In the genomic region with DNA sequence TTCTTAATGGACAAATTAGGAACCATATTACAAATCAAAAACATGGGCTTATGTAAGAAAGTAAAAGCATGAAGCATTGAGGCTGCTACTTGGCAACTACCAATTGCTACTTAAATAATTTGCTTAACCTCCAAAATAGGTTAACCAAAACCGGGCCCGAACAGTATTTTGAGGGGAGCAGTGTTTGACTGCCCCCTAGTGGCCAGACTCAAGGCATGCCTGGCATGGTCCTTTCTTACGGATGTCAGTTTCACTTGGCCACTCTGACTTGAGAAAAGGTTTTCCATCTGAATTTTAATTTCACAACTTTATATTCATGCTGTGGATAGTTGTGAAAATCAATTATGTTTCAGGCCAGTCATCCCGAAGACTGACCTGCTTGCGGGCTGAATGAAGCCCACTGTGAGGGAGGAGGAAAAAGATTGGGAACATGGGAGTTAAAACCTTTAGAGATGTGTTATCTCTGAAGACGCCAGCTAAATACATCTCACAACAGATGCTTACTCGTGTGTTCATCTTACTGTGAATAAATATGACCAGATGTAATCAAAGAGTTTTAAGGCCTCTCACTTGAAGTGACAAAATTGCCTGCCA, we compare ENCODE assay signal across 9 cellular contexts. TPM values are rescaled to one million over a fixed set of nuclear protein-coding genes. Genes with fewer than 3 reads are reported as not detected.
DNase-seq lines count a peak whose midpoint lies in the region; ATAC-seq and TF ChIP-seq lines count a peak whose summit lies in the region.
"Had no signal": no experiment of that assay in that cellular context is flagged by ENCODE, and none has a peak within 500 bp of the region (broad histone marks: within the 10 kb centered on the region; RNA-seq: fewer than 3 reads in every experiment).

No MANE protein-coding gene starts in this region.

- WGBS in SK-N-SH (ENCODE audit: low lambda C conversion rate), result 18% methylated on average over 7 of the region's 7 CpGs

- intact Hi-C loops in left ventricle myocardium superior (cut with micrococcal nuclease), result loop anchor here (5.0 kb wide), 1 partner anchor 315 kb away; no protein-coding TSS in a partner anchor

- no peak for TF ChIP-seq EP300 in SK-N-SH (IDR thresholded peaks at IDR 0.05; ENCODE audit: borderline replicate concordance in 1 of 2, low read depth in 1 of 2, low read length in 1 of 2)

- peak; percentile 99 for TF ChIP-seq RAD21 in SK-N-SH (IDR thresholded peaks at IDR 0.05; ENCODE audit: low read length)

- H3K27me3 ChIP-seq in Karpas-422 (ENCODE audit: low read length) (no peaks in the 10 kb centered on the region), SK-N-SH (ENCODE audit: insufficient read depth) (no peaks in the 10 kb centered on the region)

- H3K4me1 ChIP-seq in Karpas-422 (ENCODE audit: low read length), result no peaks in the 10 kb centered on the region
- H3K4me1 ChIP-seq in SK-N-SH (ENCODE audit: control insufficient read depth in 1 of 2, insufficient read depth in 2 of 2, low read depth in 1 of 2, low read length in 1 of 2), result no peaks in the 10 kb centered on the region; a peak in 1 of 4 replicates

- no peak overlapping the region for H3K4me3 ChIP-seq in Karpas-422 (ENCODE audit: low read length)
- H3K4me3 ChIP-seq in SK-N-SH (ENCODE audit: low read depth in 2 of 2, low read length in 1 of 2), result peak overlapping the region in 1 of 2 experiments; percentile 20; a peak in 1 of 4 replicates
- H3K4me3 ChIP-seq in retinal pigment epithelial cell (ENCODE audit: low read length), result no peak overlapping the region

- H3K9me2 ChIP-seq in Karpas-422 (replicated peaks; ENCODE audit: insufficient read depth, low read length) (no peaks in the 10 kb centered on the region), SK-N-SH (no peaks in the 10 kb centered on the region)

- no peaks in the 10 kb centered on the region for H3K9me3 ChIP-seq in Karpas-422 (ENCODE audit: low read length)
- no peaks in the 10 kb centered on the region for H3K9me3 ChIP-seq in SK-N-SH

- peak; percentile 78 for DNase-seq in EL
- DNase-seq in Karpas-422, result peak; percentile 86
- DNase-seq in SK-N-SH, result peak; percentile 66
- DNase-seq in activated naive CD8-positive, alpha-beta T cell treated with anti-CD3 and anti-CD28 coated beads, Interleukin-2, amount 50 U/mL, for 16 hours (ENCODE audit: low read depth, low spot score), result peak; percentile 21
- DNase-seq in left ventricle myocardium superior, result peak; percentile 55
- DNase-seq in retinal pigment epithelial cell (ENCODE audit: low read depth), result peak; percentile 2
- no peak for DNase-seq in 8988T

- TF ChIP-seq CTCF in SK-N-SH (IDR thresholded peaks at IDR 0.05) (peak; percentile 98), retinal pigment epithelial cell (conservative IDR thresholded peaks at IDR 0.05; ENCODE audit: low read depth, low read length) (peak; percentile 99)

- H3K36me3 ChIP-seq in Karpas-422 (ENCODE audit: insufficient read depth, low read length) (no peaks in the 10 kb centered on the region), SK-N-SH (replicated peaks in 1 of 2; ENCODE audit: control insufficient read depth in 1 of 2, insufficient read depth in 2 of 2, low read length in 1 of 2) (no peaks in the 10 kb centered on the region)

- H3F3A ChIP-seq in SK-N-SH (replicated peaks; ENCODE audit: insufficient read depth), result no peaks in the 10 kb centered on the region

- CTCF ChIA-PET in SK-N-SH (lab: Yijun Ruan, JAX), result interaction anchor here (0.6 to 9.6 kb wide), 16 partner anchors 9 to 505 kb away, joined by 3 to 66 read pairs (median 5); no protein-coding TSS in a partner anchor

- POLR2A ChIA-PET in SK-N-SH (lab: Yijun Ruan, JAX), result no interaction called here

- ATAC-seq in GM21529 (IDR thresholded peaks at IDR 0.05; ENCODE audit: unreplicated experiment) (peak; percentile 85), left ventricle myocardium superior (peak; percentile 84)

- no peaks in the 10 kb centered on the region for H3K79me2 ChIP-seq in Karpas-422 (ENCODE audit: low read length)
- no peaks in the 10 kb centered on the region for H3K79me2 ChIP-seq in SK-N-SH (ENCODE audit: insufficient read depth)

- H3K9ac ChIP-seq in Karpas-422 (ENCODE audit: low read length) (no peak overlapping the region), SK-N-SH (no peak overlapping the region)

- H3K27ac ChIP-seq in Karpas-422 (ENCODE audit: low read length) (no peak overlapping the region), SK-N-SH (ENCODE audit: low read depth in 2 of 2, low read length in 1 of 2) (no peak overlapping the region)

- H4K20me1 ChIP-seq in Karpas-422 (ENCODE audit: insufficient read depth, low read depth, low read length) (no peaks in the 10 kb centered on the region), SK-N-SH (ENCODE audit: insufficient read depth) (no peaks in the 10 kb centered on the region)

- H2AFZ ChIP-seq in Karpas-422 (ENCODE audit: low read length) (no peak overlapping the region), SK-N-SH (ENCODE audit: low read depth) (peak overlapping the region; percentile 60)

- no peak overlapping the region for H3K4me2 ChIP-seq in Karpas-422 (ENCODE audit: low read depth, low read length, poor library complexity, severe bottlenecking)
- H3K4me2 ChIP-seq in SK-N-SH, result peak overlapping the region; percentile 18; the same call in 1 of the 2 replicates

TF ChIP-seq in SK-N-SH, 30 proteins besides CTCF, POLR2A, EP300 and RAD21 (continues in another document):
- TF ChIP-seq, protein P1, sequence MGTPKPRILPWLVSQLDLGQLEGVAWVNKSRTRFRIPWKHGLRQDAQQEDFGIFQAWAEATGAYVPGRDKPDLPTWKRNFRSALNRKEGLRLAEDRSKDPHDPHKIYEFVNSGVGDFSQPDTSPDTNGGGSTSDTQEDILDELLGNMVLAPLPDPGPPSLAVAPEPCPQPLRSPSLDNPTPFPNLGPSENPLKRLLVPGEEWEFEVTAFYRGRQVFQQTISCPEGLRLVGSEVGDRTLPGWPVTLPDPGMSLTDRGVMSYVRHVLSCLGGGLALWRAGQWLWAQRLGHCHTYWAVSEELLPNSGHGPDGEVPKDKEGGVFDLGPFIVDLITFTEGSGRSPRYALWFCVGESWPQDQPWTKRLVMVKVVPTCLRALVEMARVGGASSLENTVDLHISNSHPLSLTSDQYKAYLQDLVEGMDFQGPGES (IDR thresholded peaks at IDR 0.05; ENCODE audit: low read depth, low read length), result no peak
- TF ChIP-seq FOSL2 (IDR thresholded peaks at IDR 0.05; ENCODE audit: borderline replicate concordance, low read depth), result no peak
- TF ChIP-seq FOXJ3 (CRISPR knock-in tag; IDR thresholded peaks at IDR 0.05), result no peak
- TF ChIP-seq, protein P2, sequence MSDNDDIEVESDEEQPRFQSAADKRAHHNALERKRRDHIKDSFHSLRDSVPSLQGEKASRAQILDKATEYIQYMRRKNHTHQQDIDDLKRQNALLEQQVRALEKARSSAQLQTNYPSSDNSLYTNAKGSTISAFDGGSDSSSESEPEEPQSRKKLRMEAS (IDR thresholded peaks at IDR 0.05; ENCODE audit: low read depth), result no peak
- no peak for TF ChIP-seq RCOR1 (IDR thresholded peaks at IDR 0.05; ENCODE audit: low read length)
- no peak for TF ChIP-seq GATA2 (CRISPR knock-in tag; IDR thresholded peaks at IDR 0.05)
- TF ChIP-seq, protein P3, sequence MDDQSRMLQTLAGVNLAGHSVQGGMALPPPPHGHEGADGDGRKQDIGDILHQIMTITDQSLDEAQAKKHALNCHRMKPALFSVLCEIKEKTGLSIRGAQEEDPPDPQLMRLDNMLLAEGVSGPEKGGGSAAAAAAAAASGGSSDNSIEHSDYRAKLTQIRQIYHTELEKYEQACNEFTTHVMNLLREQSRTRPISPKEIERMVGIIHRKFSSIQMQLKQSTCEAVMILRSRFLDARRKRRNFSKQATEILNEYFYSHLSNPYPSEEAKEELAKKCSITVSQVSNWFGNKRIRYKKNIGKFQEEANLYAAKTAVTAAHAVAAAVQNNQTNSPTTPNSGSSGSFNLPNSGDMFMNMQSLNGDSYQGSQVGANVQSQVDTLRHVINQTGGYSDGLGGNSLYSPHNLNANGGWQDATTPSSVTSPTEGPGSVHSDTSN (IDR thresholded peaks at IDR 0.05), result no peak
- no peak for TF ChIP-seq TAF1 (IDR thresholded peaks at IDR 0.05; ENCODE audit: borderline replicate concordance, low read depth, low read length)
- TF ChIP-seq, protein P4, sequence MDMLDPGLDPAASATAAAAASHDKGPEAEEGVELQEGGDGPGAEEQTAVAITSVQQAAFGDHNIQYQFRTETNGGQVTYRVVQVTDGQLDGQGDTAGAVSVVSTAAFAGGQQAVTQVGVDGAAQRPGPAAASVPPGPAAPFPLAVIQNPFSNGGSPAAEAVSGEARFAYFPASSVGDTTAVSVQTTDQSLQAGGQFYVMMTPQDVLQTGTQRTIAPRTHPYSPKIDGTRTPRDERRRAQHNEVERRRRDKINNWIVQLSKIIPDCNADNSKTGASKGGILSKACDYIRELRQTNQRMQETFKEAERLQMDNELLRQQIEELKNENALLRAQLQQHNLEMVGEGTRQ (IDR thresholded peaks at IDR 0.05; ENCODE audit: borderline replicate concordance, low read depth, low read length), result no peak
- no peak for TF ChIP-seq TEAD4 (IDR thresholded peaks at IDR 0.05; ENCODE audit: borderline replicate concordance, insufficient read depth)
- 0 out of 2 replicates have a peak, but pooled peaks have one; percentile 14 for TF ChIP-seq MXI1 (IDR thresholded peaks at IDR 0.05; ENCODE audit: low read depth, low read length)
- TF ChIP-seq, protein P5, sequence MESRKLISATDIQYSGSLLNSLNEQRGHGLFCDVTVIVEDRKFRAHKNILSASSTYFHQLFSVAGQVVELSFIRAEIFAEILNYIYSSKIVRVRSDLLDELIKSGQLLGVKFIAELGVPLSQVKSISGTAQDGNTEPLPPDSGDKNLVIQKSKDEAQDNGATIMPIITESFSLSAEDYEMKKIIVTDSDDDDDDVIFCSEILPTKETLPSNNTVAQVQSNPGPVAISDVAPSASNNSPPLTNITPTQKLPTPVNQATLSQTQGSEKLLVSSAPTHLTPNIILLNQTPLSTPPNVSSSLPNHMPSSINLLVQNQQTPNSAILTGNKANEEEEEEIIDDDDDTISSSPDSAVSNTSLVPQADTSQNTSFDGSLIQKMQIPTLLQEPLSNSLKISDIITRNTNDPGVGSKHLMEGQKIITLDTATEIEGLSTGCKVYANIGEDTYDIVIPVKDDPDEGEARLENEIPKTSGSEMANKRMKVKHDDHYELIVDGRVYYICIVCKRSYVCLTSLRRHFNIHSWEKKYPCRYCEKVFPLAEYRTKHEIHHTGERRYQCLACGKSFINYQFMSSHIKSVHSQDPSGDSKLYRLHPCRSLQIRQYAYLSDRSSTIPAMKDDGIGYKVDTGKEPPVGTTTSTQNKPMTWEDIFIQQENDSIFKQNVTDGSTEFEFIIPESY (IDR thresholded peaks at IDR 0.05; ENCODE audit: borderline replicate concordance, low read depth), result no peak
- TF ChIP-seq NFIC (IDR thresholded peaks at IDR 0.05; ENCODE audit: borderline replicate concordance), result no peak
- TF ChIP-seq FOXM1 (IDR thresholded peaks at IDR 0.05; ENCODE audit: low read depth), result no peak
- no peak for TF ChIP-seq POLR2AphosphoS5 (IDR thresholded peaks at IDR 0.05; ENCODE audit: low read depth, low read length)
- no peak for TF ChIP-seq MEF2A (IDR thresholded peaks at IDR 0.05; ENCODE audit: borderline replicate concordance, low read depth)
- no peak for TF ChIP-seq GABPA (IDR thresholded peaks at IDR 0.05; ENCODE audit: low read depth)

RNA-seq across cellular contexts. Expression of a gene that starts 2.9 kb away (rescaled TPM):
- total RNA-seq in Karpas-422 (2014; rRNA removed; shearing (Covaris generic); ENCODE audit: low replicate concordance), result not detected in 2 replicates
- not detected in 2 replicates for polyA plus RNA-seq in SK-N-SH (2012; rRNA removed)
- polyA plus RNA-seq in SK-N-SH (2012; cell fraction: cytosol; rRNA removed), result not detected in 2 replicates
- polyA plus RNA-seq in SK-N-SH (2012; cell fraction: nucleus; rRNA removed), result not detected in 2 replicates
- total RNA-seq in left ventricle myocardium superior, result not detected
- total RNA-seq: mononuclear cell had no signal
